In the genomic region with DNA sequence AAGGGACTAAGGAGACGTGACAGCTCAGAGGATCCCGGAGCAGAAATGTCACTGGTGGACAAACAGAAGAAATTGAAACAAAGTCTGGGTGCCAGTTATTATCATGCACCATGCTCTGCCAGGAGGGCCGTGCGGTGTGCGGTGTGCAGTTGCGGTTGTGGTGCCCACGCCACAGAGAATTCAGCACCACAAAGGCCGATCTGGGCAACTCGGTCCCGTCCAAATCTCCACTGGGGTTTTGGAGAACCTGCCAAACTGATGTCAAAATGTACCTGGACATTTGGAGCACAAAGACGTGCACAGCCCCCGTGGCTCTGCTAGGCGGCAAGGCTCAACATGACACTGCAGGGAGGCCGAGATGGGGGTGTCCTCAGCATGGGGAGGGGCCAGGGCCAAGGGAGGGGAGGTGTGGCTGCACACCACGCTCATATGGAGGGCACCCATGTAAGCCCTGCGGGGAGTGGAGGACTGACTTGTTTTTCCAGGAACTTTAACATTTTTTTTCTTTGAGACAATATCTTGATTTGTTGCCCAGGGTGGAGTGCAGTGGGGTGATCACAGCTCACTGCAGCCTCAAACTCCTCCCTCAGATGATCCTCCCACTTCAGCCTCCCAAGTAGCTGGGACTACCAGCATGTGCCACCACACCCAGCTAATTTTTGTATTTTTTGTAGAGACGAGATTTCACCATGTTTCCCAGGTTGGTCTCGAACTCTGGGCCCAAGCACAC, we compare ENCODE assay signal across 1 cellular context.
TF ChIP-seq lines count a peak whose summit lies in the region.

No MANE protein-coding gene starts in this region.

TF ChIP-seq in K562, 482 proteins besides CTCF, POLR2A, EP300 and RAD21 (continued from another document and continues in another):
- TF ChIP-seq, protein P1, sequence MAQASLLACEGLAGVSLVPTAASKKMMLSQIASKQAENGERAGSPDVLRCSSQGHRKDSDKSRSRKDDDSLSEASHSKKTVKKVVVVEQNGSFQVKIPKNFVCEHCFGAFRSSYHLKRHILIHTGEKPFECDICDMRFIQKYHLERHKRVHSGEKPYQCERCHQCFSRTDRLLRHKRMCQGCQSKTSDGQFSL (CRISPR knock-in tag; IDR thresholded peaks at IDR 0.05), result no peak
- TF ChIP-seq, protein P1 (tag; IDR thresholded peaks at IDR 0.05), result peak in 1 of 2 experiments; percentile 60; a peak in 2 of 4 replicates
- peak; percentile 91 to 97 for TF ChIP-seq MAZ (CRISPR knock-in tag; conservative IDR thresholded peaks at IDR 0.05 in 1 of 2, IDR thresholded peaks at IDR 0.05 in 1 of 2)
- TF ChIP-seq CBX2 (IDR thresholded peaks at IDR 0.05; ENCODE audit: insufficient read depth, low read length, poor library complexity, severe bottlenecking), result no peak
- 0 out of 2 replicates have a peak, but pooled peaks have one; percentile 5 for TF ChIP-seq CEBPB (tag; IDR thresholded peaks at IDR 0.05)
- no peak for TF ChIP-seq PURB (CRISPR knock-in tag; IDR thresholded peaks at IDR 0.05; ENCODE audit: low read depth)
- TF ChIP-seq HDAC2 (IDR thresholded peaks at IDR 0.05), result peak; percentile 97
- no peak for TF ChIP-seq PCBP2 (IDR thresholded peaks at IDR 0.05; ENCODE audit: low read depth, low read length, poor library complexity, severe bottlenecking)
- peak; percentile 59 for TF ChIP-seq SUPT5H (IDR thresholded peaks at IDR 0.05)
- peak; percentile 9 for TF ChIP-seq FOS (IDR thresholded peaks at IDR 0.05; ENCODE audit: extremely low read depth, insufficient read length)
- TF ChIP-seq NRF1 (conservative IDR thresholded peaks at IDR 0.05 in 1 of 2, IDR thresholded peaks at IDR 0.05 in 1 of 2), result peak; percentile 68
- TF ChIP-seq, protein P2, sequence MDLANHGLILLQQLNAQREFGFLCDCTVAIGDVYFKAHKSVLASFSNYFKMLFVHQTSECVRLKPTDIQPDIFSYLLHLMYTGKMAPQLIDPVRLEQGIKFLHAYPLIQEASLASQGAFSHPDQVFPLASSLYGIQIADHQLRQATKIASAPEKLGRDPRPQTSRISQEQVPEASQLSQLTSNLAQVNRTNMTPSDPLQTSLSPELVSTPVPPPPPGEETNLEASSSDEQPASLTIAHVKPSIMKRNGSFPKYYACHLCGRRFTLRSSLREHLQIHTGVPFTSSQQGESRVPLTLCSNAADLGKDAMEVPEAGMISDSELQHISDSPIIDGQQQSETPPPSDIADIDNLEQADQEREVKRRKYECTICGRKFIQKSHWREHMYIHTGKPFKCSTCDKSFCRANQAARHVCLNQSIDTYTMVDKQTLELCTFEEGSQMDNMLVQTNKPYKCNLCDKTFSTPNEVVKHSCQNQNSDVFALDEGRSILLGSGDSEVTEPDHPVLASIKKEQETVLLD (IDR thresholded peaks at IDR 0.05), result peak; percentile 78
- TF ChIP-seq TOE1 (IDR thresholded peaks at IDR 0.05; ENCODE audit: borderline replicate concordance), result peak; percentile 68; the same call in 1 of the 2 replicates
- no peak for TF ChIP-seq TOE1 (CRISPR knock-in tag; IDR thresholded peaks at IDR 0.05; ENCODE audit: borderline replicate concordance, low read depth)
- TF ChIP-seq MTA2 (IDR thresholded peaks at IDR 0.05; ENCODE audit: low read depth), result peak; percentile 48
- TF ChIP-seq EGR1 (conservative IDR thresholded peaks at IDR 0.05), result peak; percentile 50; the same call in 1 of the 2 replicates
- peak; percentile 72; the same call in 1 of the 2 replicates for TF ChIP-seq ZNF785 (CRISPR knock-in tag; IDR thresholded peaks at IDR 0.05)
- TF ChIP-seq L3MBTL2 (IDR thresholded peaks at IDR 0.05), result peak; percentile 93
- TF ChIP-seq PTRF (tag; IDR thresholded peaks at IDR 0.05), result no peak
- TF ChIP-seq HDAC1 (IDR thresholded peaks at IDR 0.05), result peak in 1 of 2 experiments; percentile 93; a peak in 2 of 4 replicates
- 0 out of 2 replicates have a peak, but pooled peaks have one; percentile 18 for TF ChIP-seq CBX1 (IDR thresholded peaks at IDR 0.05; ENCODE audit: low read depth)
- no peak for TF ChIP-seq RBM25 (IDR thresholded peaks at IDR 0.05; ENCODE audit: low read depth, low read length, severe bottlenecking)
- TF ChIP-seq ESRRA (IDR thresholded peaks at IDR 0.05; ENCODE audit: borderline replicate concordance, low read depth), result peak; percentile 64
- TF ChIP-seq ZNF707 (CRISPR knock-in tag; conservative IDR thresholded peaks at IDR 0.05), result no peak
- TF ChIP-seq ZBTB7A (IDR thresholded peaks at IDR 0.05; ENCODE audit: borderline replicate concordance, control insufficient read depth, low read depth, low read length), result peak; percentile 80; the same call in 1 of the 2 replicates
- no peak for TF ChIP-seq ZNF583 (CRISPR knock-in tag; IDR thresholded peaks at IDR 0.05)
- TF ChIP-seq CTBP1 (IDR thresholded peaks at IDR 0.05; ENCODE audit: borderline replicate concordance), result peak; percentile 76
- TF ChIP-seq ZNF3 (CRISPR knock-in tag; IDR thresholded peaks at IDR 0.05), result no peak
- TF ChIP-seq HMG20B (CRISPR knock-in tag; IDR thresholded peaks at IDR 0.05), result no peak
- TF ChIP-seq DACH1 (IDR thresholded peaks at IDR 0.05; ENCODE audit: partially characterized antibody), result no peak
- peak; percentile 84 for TF ChIP-seq BRD9 (IDR thresholded peaks at IDR 0.05; ENCODE audit: low read depth, partially characterized antibody)
- TF ChIP-seq MIER1 (IDR thresholded peaks at IDR 0.05; ENCODE audit: low read depth), result peak; percentile 27
- peak; percentile 85 for TF ChIP-seq SMARCE1 (IDR thresholded peaks at IDR 0.05)
- TF ChIP-seq ARID1B (IDR thresholded peaks at IDR 0.05), result peak; percentile 84
- TF ChIP-seq, protein P3, sequence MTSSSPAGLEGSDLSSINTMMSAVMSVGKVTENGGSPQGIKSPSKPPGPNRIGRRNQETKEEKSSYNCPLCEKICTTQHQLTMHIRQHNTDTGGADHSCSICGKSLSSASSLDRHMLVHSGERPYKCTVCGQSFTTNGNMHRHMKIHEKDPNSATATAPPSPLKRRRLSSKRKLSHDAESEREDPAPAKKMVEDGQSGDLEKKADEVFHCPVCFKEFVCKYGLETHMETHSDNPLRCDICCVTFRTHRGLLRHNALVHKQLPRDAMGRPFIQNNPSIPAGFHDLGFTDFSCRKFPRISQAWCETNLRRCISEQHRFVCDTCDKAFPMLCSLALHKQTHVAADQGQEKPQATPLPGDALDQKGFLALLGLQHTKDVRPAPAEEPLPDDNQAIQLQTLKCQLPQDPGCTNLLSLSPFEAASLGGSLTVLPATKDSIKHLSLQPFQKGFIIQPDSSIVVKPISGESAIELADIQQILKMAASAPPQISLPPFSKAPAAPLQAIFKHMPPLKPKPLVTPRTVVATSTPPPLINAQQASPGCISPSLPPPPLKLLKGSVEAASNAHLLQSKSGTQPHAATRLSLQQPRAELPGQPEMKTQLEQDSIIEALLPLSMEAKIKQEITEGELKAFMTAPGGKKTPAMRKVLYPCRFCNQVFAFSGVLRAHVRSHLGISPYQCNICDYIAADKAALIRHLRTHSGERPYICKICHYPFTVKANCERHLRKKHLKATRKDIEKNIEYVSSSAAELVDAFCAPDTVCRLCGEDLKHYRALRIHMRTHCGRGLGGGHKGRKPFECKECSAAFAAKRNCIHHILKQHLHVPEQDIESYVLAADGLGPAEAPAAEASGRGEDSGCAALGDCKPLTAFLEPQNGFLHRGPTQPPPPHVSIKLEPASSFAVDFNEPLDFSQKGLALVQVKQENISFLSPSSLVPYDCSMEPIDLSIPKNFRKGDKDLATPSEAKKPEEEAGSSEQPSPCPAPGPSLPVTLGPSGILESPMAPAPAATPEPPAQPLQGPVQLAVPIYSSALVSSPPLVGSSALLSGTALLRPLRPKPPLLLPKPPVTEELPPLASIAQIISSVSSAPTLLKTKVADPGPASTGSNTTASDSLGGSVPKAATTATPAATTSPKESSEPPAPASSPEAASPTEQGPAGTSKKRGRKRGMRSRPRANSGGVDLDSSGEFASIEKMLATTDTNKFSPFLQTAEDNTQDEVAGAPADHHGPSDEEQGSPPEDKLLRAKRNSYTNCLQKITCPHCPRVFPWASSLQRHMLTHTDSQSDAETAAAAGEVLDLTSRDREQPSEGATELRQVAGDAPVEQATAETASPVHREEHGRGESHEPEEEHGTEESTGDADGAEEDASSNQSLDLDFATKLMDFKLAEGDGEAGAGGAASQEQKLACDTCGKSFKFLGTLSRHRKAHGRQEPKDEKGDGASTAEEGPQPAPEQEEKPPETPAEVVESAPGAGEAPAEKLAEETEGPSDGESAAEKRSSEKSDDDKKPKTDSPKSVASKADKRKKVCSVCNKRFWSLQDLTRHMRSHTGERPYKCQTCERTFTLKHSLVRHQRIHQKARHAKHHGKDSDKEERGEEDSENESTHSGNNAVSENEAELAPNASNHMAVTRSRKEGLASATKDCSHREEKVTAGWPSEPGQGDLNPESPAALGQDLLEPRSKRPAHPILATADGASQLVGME (CRISPR knock-in tag; IDR thresholded peaks at IDR 0.05), result 0 out of 2 replicates have a peak, but pooled peaks have one; percentile 51
- TF ChIP-seq FOXM1 (IDR thresholded peaks at IDR 0.05; ENCODE audit: low read depth), result 0 out of 2 replicates have a peak, but pooled peaks have one; percentile 71
- TF ChIP-seq FOXM1 (CRISPR knock-in tag; IDR thresholded peaks at IDR 0.05; ENCODE audit: low read depth), result no peak
- TF ChIP-seq TBL1XR1 (IDR thresholded peaks at IDR 0.05; ENCODE audit: low read length in 2 of 2), result peak in 1 of 2 experiments; percentile 81; a peak in 2 of 4 replicates
- TF ChIP-seq NELFE (IDR thresholded peaks at IDR 0.05; ENCODE audit: insufficient read depth, insufficient read length), result no peak
- no peak for TF ChIP-seq MEF2A (IDR thresholded peaks at IDR 0.05; ENCODE audit: control insufficient read depth, low read depth, low read length)
- no peak for TF ChIP-seq ATF1 (CRISPR knock-in tag; IDR thresholded peaks at IDR 0.05)
- peak; percentile 85 for TF ChIP-seq ATF1 (tag; IDR thresholded peaks at IDR 0.05)
- peak; percentile 28; the same call in 1 of the 2 replicates for TF ChIP-seq ZNF24 (IDR thresholded peaks at IDR 0.05)
- TF ChIP-seq ZNF668 (CRISPR knock-in tag; IDR thresholded peaks at IDR 0.05), result peak; percentile 68; the same call in 1 of the 2 replicates
- no peak for TF ChIP-seq SP1 (CRISPR knock-in tag; IDR thresholded peaks at IDR 0.05)
- TF ChIP-seq, protein P4, sequence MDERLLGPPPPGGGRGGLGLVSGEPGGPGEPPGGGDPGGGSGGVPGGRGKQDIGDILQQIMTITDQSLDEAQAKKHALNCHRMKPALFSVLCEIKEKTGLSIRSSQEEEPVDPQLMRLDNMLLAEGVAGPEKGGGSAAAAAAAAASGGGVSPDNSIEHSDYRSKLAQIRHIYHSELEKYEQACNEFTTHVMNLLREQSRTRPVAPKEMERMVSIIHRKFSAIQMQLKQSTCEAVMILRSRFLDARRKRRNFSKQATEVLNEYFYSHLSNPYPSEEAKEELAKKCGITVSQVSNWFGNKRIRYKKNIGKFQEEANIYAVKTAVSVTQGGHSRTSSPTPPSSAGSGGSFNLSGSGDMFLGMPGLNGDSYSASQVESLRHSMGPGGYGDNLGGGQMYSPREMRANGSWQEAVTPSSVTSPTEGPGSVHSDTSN (CRISPR knock-in tag; IDR thresholded peaks at IDR 0.05; ENCODE audit: low read depth), result no peak
- TF ChIP-seq, protein P4 (tag; conservative IDR thresholded peaks at IDR 0.05; ENCODE audit: low read depth), result peak; percentile 55; the same call in 1 of the 2 replicates
- TF ChIP-seq ZNF316 (IDR thresholded peaks at IDR 0.05), result peak; percentile 42; the same call in 1 of the 2 replicates
- TF ChIP-seq PYGO2 (tag; IDR thresholded peaks at IDR 0.05), result no peak
- no peak for TF ChIP-seq XRCC3 (IDR thresholded peaks at IDR 0.05)
- TF ChIP-seq, protein P5, sequence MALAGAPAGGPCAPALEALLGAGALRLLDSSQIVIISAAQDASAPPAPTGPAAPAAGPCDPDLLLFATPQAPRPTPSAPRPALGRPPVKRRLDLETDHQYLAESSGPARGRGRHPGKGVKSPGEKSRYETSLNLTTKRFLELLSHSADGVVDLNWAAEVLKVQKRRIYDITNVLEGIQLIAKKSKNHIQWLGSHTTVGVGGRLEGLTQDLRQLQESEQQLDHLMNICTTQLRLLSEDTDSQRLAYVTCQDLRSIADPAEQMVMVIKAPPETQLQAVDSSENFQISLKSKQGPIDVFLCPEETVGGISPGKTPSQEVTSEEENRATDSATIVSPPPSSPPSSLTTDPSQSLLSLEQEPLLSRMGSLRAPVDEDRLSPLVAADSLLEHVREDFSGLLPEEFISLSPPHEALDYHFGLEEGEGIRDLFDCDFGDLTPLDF (CRISPR knock-in tag; IDR thresholded peaks at IDR 0.05), result 0 out of 2 replicates have a peak, but pooled peaks have one; percentile 6
- TF ChIP-seq ZNF445 (CRISPR knock-in tag; IDR thresholded peaks at IDR 0.05; ENCODE audit: low read depth), result peak; percentile 61; the same call in 1 of the 2 replicates
- peak; percentile 68 for TF ChIP-seq KDM5B (IDR thresholded peaks at IDR 0.05; ENCODE audit: insufficient replicate concordance, low read depth, low read length)
- peak; percentile 91 for TF ChIP-seq MTA3 (IDR thresholded peaks at IDR 0.05; ENCODE audit: borderline replicate concordance)
- peak; percentile 91 for TF ChIP-seq DPF2 (IDR thresholded peaks at IDR 0.05)
- TF ChIP-seq, protein P6, sequence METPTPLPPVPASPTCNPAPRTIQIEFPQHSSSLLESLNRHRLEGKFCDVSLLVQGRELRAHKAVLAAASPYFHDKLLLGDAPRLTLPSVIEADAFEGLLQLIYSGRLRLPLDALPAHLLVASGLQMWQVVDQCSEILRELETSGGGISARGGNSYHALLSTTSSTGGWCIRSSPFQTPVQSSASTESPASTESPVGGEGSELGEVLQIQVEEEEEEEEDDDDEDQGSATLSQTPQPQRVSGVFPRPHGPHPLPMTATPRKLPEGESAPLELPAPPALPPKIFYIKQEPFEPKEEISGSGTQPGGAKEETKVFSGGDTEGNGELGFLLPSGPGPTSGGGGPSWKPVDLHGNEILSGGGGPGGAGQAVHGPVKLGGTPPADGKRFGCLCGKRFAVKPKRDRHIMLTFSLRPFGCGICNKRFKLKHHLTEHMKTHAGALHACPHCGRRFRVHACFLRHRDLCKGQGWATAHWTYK (CRISPR knock-in tag; IDR thresholded peaks at IDR 0.05), result peak; percentile 66; the same call in 1 of the 2 replicates
- peak; percentile 55; the same call in 1 of the 2 replicates for TF ChIP-seq NFRKB (IDR thresholded peaks at IDR 0.05; ENCODE audit: low read depth)
